1 cellular context compared by ENCODE assay signal in the genomic region with DNA sequence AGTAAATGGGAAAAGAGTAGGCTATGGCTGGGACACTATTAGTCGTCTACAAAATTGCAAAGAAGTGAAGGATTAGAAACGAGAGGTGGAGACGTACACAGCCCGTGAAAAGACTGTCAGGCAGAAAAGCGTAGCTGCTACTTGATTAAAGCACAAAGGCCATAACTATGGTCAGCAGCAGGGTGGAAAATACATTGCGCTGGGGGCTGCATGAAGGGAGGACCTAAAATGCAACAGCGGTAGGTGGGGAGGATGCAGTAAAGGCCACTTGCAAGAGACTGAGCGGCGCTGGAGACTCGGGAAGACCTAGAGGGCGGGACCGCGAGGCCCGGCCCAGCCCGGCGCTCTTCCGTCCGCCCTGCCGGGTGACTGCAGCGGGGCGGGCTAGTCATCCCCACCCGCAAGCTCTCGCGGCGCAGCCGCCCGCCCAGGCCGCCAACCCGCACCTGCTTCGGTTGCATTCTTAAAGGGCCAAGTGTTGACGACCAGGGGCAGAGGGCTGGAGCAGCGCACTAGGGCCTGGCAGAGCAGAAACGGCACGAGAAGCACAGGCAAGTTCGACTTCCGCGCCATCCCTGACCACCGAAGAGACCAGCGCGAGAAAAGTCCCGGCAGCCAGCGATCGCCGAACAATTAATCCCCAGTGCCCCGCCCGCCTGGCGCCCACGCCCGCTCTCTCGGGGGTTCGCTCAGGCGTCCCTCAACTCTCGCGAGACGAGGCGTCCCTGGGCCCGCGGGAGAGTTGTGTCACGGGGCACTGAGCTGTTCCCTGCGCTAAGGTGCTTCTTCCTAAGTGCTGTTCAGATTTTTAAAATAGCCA.
TF ChIP-seq lines count a peak whose summit lies in the region.

A gene (minus strand): TSS at position 635 of the 820 bp plus-strand sequence. CDS start 62 bp downstream, at position 573.

TF ChIP-seq in HepG2, 621 proteins besides CTCF, POLR2A, EP300 and RAD21 (continued from another document and continues in another):
- TF ChIP-seq, protein P1, sequence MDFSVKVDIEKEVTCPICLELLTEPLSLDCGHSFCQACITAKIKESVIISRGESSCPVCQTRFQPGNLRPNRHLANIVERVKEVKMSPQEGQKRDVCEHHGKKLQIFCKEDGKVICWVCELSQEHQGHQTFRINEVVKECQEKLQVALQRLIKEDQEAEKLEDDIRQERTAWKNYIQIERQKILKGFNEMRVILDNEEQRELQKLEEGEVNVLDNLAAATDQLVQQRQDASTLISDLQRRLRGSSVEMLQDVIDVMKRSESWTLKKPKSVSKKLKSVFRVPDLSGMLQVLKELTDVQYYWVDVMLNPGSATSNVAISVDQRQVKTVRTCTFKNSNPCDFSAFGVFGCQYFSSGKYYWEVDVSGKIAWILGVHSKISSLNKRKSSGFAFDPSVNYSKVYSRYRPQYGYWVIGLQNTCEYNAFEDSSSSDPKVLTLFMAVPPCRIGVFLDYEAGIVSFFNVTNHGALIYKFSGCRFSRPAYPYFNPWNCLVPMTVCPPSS (IDR thresholded peaks at IDR 0.05): no peak
- TF ChIP-seq POLR2AphosphoS5 (IDR thresholded peaks at IDR 0.05; ENCODE audit: low read depth, low read length) (peak; percentile 83), MAFG (CRISPR knock-in tag; IDR thresholded peaks at IDR 0.05) (no peak), GTF3A (CRISPR knock-in tag; conservative IDR thresholded peaks at IDR 0.05) (no peak), ZNF766 (CRISPR knock-in tag; IDR thresholded peaks at IDR 0.05; ENCODE audit: borderline replicate concordance) (0 out of 2 replicates have a peak, but pooled peaks have one; percentile 12), SNRNP70 (IDR thresholded peaks at IDR 0.05; ENCODE audit: low read depth, low read length) (no peak), ZNF24 (IDR thresholded peaks at IDR 0.05) (no peak), ZNF572 (CRISPR knock-in tag; IDR thresholded peaks at IDR 0.05) (no peak), ZNF75D (CRISPR knock-in tag; IDR thresholded peaks at IDR 0.05; ENCODE audit: borderline replicate concordance) (0 out of 2 replicates have a peak, but pooled peaks have one; percentile 56), ZNF33B (CRISPR knock-in tag; IDR thresholded peaks at IDR 0.05) (no peak), GFI1 (CRISPR knock-in tag; IDR thresholded peaks at IDR 0.05; ENCODE audit: borderline replicate concordance) (peak; percentile 73), CHCHD3 (CRISPR knock-in tag; IDR thresholded peaks at IDR 0.05) (no peak), CBX2 (IDR thresholded peaks at IDR 0.05; ENCODE audit: low read depth, low read length) (no peak), CBX2 (CRISPR knock-in tag; IDR thresholded peaks at IDR 0.05; ENCODE audit: low read depth) (no peak), ZNF619 (CRISPR knock-in tag; IDR thresholded peaks at IDR 0.05) (peak; percentile 70; the same call in 1 of the 2 replicates), ZNF749 (CRISPR knock-in tag; IDR thresholded peaks at IDR 0.05; ENCODE audit: borderline replicate concordance) (0 out of 2 replicates have a peak, but pooled peaks have one; percentile 81), TBL1XR1 (IDR thresholded peaks at IDR 0.05; ENCODE audit: borderline replicate concordance, low read length, partially characterized antibody) (peak; percentile 11), FOXK1 (CRISPR knock-in tag; IDR thresholded peaks at IDR 0.05; ENCODE audit: borderline replicate concordance, low read depth) (no peak), SALL1 (CRISPR knock-in tag; IDR thresholded peaks at IDR 0.05) (peak; percentile 84), ZNF7 (CRISPR knock-in tag; IDR thresholded peaks at IDR 0.05) (no peak), ZNF180 (CRISPR knock-in tag; IDR thresholded peaks at IDR 0.05; ENCODE audit: borderline replicate concordance, low read depth) (peak; percentile 50; the same call in 1 of the 2 replicates), AHR (CRISPR knock-in tag; IDR thresholded peaks at IDR 0.05) (no peak), XRCC5 (optimal IDR thresholded peaks at IDR 0.05; ENCODE audit: low read length) (peak; percentile 47), SRF (IDR thresholded peaks at IDR 0.05; ENCODE audit: low read depth, low read length) (no peak), MIER2 (CRISPR knock-in tag; IDR thresholded peaks at IDR 0.05) (no peak), TOPORS (CRISPR knock-in tag; IDR thresholded peaks at IDR 0.05) (0 out of 2 replicates have a peak, but pooled peaks have one; percentile 35)
- TF ChIP-seq, protein P2, sequence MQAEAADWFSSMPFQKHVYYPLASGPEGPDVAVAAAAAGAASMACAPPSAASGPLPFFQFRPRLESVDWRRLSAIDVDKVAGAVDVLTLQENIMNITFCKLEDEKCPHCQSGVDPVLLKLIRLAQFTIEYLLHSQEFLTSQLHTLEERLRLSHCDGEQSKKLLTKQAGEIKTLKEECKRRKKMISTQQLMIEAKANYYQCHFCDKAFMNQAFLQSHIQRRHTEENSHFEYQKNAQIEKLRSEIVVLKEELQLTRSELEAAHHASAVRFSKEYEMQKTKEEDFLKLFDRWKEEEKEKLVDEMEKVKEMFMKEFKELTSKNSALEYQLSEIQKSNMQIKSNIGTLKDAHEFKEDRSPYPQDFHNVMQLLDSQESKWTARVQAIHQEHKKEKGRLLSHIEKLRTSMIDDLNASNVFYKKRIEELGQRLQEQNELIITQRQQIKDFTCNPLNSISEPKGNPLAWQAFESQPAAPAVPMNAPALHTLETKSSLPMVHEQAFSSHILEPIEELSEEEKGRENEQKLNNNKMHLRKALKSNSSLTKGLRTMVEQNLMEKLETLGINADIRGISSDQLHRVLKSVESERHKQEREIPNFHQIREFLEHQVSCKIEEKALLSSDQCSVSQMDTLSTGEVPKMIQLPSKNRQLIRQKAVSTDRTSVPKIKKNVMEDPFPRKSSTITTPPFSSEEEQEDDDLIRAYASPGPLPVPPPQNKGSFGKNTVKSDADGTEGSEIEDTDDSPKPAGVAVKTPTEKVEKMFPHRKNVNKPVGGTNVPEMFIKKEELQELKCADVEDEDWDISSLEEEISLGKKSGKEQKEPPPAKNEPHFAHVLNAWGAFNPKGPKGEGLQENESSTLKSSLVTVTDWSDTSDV (CRISPR knock-in tag; IDR thresholded peaks at IDR 0.05): no peak
- TF ChIP-seq, protein P3, sequence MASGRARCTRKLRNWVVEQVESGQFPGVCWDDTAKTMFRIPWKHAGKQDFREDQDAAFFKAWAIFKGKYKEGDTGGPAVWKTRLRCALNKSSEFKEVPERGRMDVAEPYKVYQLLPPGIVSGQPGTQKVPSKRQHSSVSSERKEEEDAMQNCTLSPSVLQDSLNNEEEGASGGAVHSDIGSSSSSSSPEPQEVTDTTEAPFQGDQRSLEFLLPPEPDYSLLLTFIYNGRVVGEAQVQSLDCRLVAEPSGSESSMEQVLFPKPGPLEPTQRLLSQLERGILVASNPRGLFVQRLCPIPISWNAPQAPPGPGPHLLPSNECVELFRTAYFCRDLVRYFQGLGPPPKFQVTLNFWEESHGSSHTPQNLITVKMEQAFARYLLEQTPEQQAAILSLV (CRISPR knock-in tag; IDR thresholded peaks at IDR 0.05; ENCODE audit: borderline replicate concordance): peak; percentile 54; the same call in 1 of the 2 replicates
- TF ChIP-seq, protein P4, sequence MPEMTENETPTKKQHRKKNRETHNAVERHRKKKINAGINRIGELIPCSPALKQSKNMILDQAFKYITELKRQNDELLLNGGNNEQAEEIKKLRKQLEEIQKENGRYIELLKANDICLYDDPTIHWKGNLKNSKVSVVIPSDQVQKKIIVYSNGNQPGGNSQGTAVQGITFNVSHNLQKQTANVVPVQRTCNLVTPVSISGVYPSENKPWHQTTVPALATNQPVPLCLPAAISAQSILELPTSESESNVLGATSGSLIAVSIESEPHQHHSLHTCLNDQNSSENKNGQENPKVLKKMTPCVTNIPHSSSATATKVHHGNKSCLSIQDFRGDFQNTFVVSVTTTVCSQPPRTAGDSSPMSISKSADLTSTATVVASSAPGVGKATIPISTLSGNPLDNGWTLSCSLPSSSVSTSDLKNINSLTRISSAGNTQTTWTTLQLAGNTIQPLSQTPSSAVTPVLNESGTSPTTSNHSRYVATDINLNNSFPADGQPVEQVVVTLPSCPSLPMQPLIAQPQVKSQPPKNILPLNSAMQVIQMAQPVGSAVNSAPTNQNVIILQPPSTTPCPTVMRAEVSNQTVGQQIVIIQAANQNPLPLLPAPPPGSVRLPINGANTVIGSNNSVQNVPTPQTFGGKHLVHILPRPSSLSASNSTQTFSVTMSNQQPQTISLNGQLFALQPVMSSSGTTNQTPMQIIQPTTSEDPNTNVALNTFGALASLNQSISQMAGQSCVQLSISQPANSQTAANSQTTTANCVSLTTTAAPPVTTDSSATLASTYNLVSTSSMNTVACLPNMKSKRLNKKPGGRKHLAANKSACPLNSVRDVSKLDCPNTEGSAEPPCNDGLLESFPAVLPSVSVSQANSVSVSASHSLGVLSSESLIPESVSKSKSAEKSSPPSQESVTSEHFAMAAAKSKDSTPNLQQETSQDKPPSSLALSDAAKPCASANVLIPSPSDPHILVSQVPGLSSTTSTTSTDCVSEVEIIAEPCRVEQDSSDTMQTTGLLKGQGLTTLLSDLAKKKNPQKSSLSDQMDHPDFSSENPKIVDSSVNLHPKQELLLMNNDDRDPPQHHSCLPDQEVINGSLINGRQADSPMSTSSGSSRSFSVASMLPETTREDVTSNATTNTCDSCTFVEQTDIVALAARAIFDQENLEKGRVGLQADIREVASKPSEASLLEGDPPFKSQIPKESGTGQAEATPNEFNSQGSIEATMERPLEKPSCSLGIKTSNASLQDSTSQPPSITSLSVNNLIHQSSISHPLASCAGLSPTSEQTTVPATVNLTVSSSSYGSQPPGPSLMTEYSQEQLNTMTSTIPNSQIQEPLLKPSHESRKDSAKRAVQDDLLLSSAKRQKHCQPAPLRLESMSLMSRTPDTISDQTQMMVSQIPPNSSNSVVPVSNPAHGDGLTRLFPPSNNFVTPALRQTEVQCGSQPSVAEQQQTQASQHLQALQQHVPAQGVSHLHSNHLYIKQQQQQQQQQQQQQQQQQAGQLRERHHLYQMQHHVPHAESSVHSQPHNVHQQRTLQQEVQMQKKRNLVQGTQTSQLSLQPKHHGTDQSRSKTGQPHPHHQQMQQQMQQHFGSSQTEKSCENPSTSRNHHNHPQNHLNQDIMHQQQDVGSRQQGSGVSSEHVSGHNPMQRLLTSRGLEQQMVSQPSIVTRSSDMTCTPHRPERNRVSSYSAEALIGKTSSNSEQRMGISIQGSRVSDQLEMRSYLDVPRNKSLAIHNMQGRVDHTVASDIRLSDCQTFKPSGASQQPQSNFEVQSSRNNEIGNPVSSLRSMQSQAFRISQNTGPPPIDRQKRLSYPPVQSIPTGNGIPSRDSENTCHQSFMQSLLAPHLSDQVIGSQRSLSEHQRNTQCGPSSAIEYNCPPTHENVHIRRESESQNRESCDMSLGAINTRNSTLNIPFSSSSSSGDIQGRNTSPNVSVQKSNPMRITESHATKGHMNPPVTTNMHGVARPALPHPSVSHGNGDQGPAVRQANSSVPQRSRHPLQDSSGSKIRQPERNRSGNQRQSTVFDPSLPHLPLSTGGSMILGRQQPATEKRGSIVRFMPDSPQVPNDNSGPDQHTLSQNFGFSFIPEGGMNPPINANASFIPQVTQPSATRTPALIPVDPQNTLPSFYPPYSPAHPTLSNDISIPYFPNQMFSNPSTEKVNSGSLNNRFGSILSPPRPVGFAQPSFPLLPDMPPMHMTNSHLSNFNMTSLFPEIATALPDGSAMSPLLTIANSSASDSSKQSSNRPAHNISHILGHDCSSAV (CRISPR knock-in tag; IDR thresholded peaks at IDR 0.05; ENCODE audit: borderline replicate concordance): no peak
- TF ChIP-seq, protein P5, sequence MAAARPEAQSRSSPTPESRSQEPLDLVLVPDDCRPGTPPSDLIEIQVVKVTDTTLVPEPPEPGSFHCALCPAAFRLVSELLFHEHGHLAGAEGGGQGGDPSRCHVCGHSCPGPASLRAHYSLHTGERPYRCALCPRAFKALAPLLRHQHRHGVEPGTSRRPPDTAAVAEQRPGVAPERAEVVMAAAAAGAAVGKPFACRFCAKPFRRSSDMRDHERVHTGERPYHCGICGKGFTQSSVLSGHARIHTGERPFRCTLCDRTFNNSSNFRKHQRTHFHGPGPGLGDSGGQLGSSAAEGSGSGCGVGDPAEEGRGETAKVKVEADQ (CRISPR knock-in tag; IDR thresholded peaks at IDR 0.05; ENCODE audit: borderline replicate concordance): no peak
- TF ChIP-seq, protein P6, sequence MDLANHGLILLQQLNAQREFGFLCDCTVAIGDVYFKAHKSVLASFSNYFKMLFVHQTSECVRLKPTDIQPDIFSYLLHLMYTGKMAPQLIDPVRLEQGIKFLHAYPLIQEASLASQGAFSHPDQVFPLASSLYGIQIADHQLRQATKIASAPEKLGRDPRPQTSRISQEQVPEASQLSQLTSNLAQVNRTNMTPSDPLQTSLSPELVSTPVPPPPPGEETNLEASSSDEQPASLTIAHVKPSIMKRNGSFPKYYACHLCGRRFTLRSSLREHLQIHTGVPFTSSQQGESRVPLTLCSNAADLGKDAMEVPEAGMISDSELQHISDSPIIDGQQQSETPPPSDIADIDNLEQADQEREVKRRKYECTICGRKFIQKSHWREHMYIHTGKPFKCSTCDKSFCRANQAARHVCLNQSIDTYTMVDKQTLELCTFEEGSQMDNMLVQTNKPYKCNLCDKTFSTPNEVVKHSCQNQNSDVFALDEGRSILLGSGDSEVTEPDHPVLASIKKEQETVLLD (CRISPR knock-in tag; IDR thresholded peaks at IDR 0.05; ENCODE audit: low read depth): 0 out of 2 replicates have a peak, but pooled peaks have one; percentile 42
- TF ChIP-seq, protein P7, sequence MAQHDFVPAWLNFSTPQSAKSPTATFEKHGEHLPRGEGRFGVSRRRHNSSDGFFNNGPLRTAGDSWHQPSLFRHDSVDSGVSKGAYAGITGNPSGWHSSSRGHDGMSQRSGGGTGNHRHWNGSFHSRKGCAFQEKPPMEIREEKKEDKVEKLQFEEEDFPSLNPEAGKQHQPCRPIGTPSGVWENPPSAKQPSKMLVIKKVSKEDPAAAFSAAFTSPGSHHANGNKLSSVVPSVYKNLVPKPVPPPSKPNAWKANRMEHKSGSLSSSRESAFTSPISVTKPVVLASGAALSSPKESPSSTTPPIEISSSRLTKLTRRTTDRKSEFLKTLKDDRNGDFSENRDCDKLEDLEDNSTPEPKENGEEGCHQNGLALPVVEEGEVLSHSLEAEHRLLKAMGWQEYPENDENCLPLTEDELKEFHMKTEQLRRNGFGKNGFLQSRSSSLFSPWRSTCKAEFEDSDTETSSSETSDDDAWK (CRISPR knock-in tag; IDR thresholded peaks at IDR 0.05): no peak
- TF ChIP-seq, protein P8, sequence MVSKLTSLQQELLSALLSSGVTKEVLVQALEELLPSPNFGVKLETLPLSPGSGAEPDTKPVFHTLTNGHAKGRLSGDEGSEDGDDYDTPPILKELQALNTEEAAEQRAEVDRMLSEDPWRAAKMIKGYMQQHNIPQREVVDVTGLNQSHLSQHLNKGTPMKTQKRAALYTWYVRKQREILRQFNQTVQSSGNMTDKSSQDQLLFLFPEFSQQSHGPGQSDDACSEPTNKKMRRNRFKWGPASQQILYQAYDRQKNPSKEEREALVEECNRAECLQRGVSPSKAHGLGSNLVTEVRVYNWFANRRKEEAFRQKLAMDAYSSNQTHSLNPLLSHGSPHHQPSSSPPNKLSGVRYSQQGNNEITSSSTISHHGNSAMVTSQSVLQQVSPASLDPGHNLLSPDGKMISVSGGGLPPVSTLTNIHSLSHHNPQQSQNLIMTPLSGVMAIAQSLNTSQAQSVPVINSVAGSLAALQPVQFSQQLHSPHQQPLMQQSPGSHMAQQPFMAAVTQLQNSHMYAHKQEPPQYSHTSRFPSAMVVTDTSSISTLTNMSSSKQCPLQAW (CRISPR knock-in tag; IDR thresholded peaks at IDR 0.05): no peak
